8 cellular contexts compared by ENCODE assay signal in the genomic region with DNA sequence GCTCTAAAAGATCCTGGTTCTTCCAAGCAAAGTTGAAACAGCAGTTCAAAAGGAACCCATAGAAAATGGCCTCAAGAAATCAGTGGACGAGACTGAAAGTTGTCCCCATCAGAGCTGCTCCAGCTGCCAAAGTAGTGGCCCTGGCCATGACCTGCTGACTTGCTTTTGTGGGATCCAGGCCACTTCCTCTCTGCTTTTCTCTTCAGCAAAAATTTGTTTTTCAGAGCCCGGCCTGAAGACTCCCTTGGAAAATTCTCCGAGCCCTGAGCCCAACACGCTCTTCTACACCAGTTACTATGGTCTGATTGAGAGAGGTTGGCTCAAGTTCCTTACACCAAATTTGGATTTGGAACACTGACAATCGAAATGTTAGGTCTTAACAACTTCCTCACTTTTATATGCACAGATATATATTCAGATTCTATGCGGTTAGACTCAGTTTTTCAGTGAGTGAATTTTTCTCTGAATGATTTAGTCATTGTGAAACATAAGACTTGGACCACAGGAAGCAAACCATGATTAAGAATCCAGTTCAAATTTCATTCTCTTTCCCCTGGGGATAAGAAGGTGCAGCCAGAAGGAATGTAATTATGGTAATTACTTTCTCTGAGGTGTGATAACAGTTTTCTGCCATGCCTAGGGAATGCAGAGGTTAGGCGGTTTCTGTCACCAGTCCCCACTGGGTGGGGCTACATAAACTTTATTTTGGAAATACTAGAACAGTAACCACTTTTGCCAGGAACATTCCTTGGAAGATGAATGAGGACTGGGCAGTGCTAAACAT.
A peak's percentile ranks its signal among the peaks of the same experiment; 100 is the strongest.
DNase-seq lines count a peak whose midpoint lies in the region; ATAC-seq and TF ChIP-seq lines count a peak whose summit lies in the region.

No MANE protein-coding gene starts in this region.

- peak; percentile 60 for ATAC-seq in upper lobe of right lung

- CTCF ChIA-PET in AG04449 (lab: Yijun Ruan, JAX) = interaction anchor here (2.5 to 4.6 kb wide), 3 partner anchors 13 to 507 kb away, joined by 10 to 33 read pairs (median 13); no protein-coding TSS in a partner anchor

- H3K36me3 ChIP-seq in left ventricle myocardium inferior = peaks cover 48% of the 10 kb centered on the region
- H3K36me3 ChIP-seq in upper lobe of right lung = peaks cover 70% of the 10 kb centered on the region

- intact Hi-C loops in left ventricle myocardium inferior (cut with micrococcal nuclease) (no loop called here), upper lobe of right lung (cut with DNase I) (no loop called here)

- H3K9me3 ChIP-seq in left ventricle myocardium inferior (replicated peaks) (no peaks in the 10 kb centered on the region), upper lobe of right lung (no peaks in the 10 kb centered on the region)

- POLR2A ChIA-PET in AG04449 (lab: Yijun Ruan, JAX) = no interaction called here

- no peak for TF ChIP-seq CTCF in AG04449 (IDR thresholded peaks at IDR 0.05; ENCODE audit: insufficient read depth, low read length, missing control alignments)
- no peak for TF ChIP-seq CTCF in GM20000 (IDR thresholded peaks at IDR 0.05; ENCODE audit: extremely low read depth, missing control alignments)
- peak; percentile 17 for TF ChIP-seq CTCF in left ventricle myocardium inferior (IDR thresholded peaks at IDR 0.05; ENCODE audit: borderline replicate concordance)
- TF ChIP-seq CTCF in upper lobe of right lung (IDR thresholded peaks at IDR 0.05) = no peak

- H3K27ac ChIP-seq in left ventricle myocardium inferior (replicated peaks) (peak overlapping the region; percentile 85), upper lobe of right lung (peak overlapping the region; percentile 56)

- H3K4me3 ChIP-seq in AG04449 (ENCODE audit: low read depth, low read length) = no peak overlapping the region
- peak overlapping the region; percentile 21 for H3K4me3 ChIP-seq in left ventricle myocardium inferior
- no peak overlapping the region for H3K4me3 ChIP-seq in upper lobe of right lung

- H3K27me3 ChIP-seq in left ventricle myocardium inferior (ENCODE audit: low read depth) (no peaks in the 10 kb centered on the region), upper lobe of right lung (no peaks in the 10 kb centered on the region)

- peak; percentile 14 for DNase-seq in AG04449 (ENCODE audit: low read depth, low spot score)
- peak; percentile 11 for DNase-seq in GM20000 (ENCODE audit: low spot score)
- peak; percentile 27 to 70 for DNase-seq in NCI-H524 (lab: John Stamatoyannopoulos, UW)
- peak; percentile 53 for DNase-seq in left ventricle myocardium inferior
- DNase-seq in upper lobe of right lung = no peak
- DNase-seq in NCI-H526 treated with DMSO at 0.1 percent for 48 hours (lab: John Stamatoyannopoulos, UW) = no peak
- no peak for DNase-seq in NCI-H1436 treated with DMSO at 0.1 percent for 48 hours (lab: John Stamatoyannopoulos, UW)
- DNase-seq in NK-92 treated with Interleukin-12 subunit alpha and Interleukin-12 subunit beta, amount 100 ng/mL, for 24 hours (lab: John Stamatoyannopoulos, UW) = no peak

- H3K4me1 ChIP-seq in left ventricle myocardium inferior (peaks cover 66% of the 10 kb centered on the region), upper lobe of right lung (peaks cover 16% of the 10 kb centered on the region)

Comparison
In these comparisons a context has a peak if more than half of its experiments do, and no peak if none do; other contexts are left out.
1. DNase-seq: peak in AG04449 (single experiment), GM20000 (single experiment), NCI-H524 (2 of 2) and left ventricle myocardium inferior (single experiment); none in upper lobe of right lung (single experiment), NCI-H526 treated with DMSO at 0.1 percent for 48 hours (single experiment), NCI-H1436 treated with DMSO at 0.1 percent for 48 hours (single experiment) and NK-92 treated with Interleukin-12 subunit alpha and Interleukin-12 subunit beta, amount 100 ng/mL, for 24 hours (single experiment).